5 cellular contexts compared by ENCODE assay signal in genomic region chr10:79533903-79534175, GRCh38. TPM values are rescaled to one million over a fixed set of nuclear protein-coding genes. Genes with fewer than 3 reads are reported as not detected.
"Had no signal": no experiment of that assay in that cellular context is flagged by ENCODE, and none has a peak within 500 bp of the region (broad histone marks: within the 10 kb centered on the region; RNA-seq: fewer than 3 reads in every experiment).

No MANE protein-coding gene starts in this region.

RNA-seq across cellular contexts. Expression of gene EIF5AL1, which starts 21.5 kb away (rescaled TPM):
- total RNA-seq: vagina had no signal

RNA-seq across cellular contexts. Expression of gene SFTPA2, which starts 26.4 kb away (rescaled TPM):
- total RNA-seq: subcutaneous adipose tissue, suprapubic skin, thoracic aorta, urinary bladder had no signal
